ENCODE assay signal across 29 cellular contexts in the genomic region with DNA sequence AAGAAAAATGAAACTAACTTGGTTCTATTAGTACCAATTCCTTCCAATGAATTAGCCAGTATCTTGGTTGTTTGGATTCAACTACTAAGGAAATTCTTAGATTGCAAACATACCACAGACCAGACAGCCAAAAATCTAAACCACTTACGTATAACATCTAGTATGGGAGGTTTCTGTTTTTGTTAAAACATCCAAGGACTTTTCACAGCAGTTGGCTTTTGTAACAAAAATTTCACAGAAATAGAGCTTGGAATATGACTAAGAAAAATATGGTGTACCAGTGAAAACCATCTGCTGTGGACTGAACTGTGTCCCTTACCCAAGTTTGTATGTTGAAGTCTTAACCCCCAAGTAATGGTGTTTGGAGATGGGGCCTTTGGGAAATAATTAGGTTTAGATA.
"Had no signal": no experiment of that assay in that cellular context is flagged by ENCODE, and none has a peak within 500 bp of the region (broad histone marks: within the 10 kb centered on the region; RNA-seq: fewer than 3 reads in every experiment).

No MANE protein-coding gene starts in this region.

- H3K9me3 ChIP-seq: ascending aorta, MG63, SJSA1, SK-N-SH had no signal

- H3K4me1 ChIP-seq: ascending aorta, SJSA1 had no signal

- H3K4me2 ChIP-seq: SK-N-SH had no signal

- H3K9ac ChIP-seq: SK-N-SH had no signal

- H3K4me3 ChIP-seq: ascending aorta, MG63, SJSA1 had no signal

- DNase-seq: activated CD4-positive, alpha-beta T cell treated with anti-CD3 and anti-CD28 coated beads, Interleukin-2, amount 10 ng/mL, durations not matched to agents 24 days and 14 days; activated CD4-positive, alpha-beta T cell treated with anti-CD3 and anti-CD28 coated beads, Interleukin-2, amount 50 U/mL, for 4 hours; activated CD8-positive, alpha-beta T cell treated with anti-CD3 and anti-CD28 coated beads for 36 hours; activated effector memory CD4-positive, alpha-beta T cell treated with anti-CD3 and anti-CD28 coated beads, Interleukin-2, amount 50 U/mL, for 16 hours; activated naive CD4-positive, alpha-beta T cell; activated naive CD4-positive, alpha-beta T cell treated with anti-CD3 and anti-CD28 coated beads, Interleukin-2, amount 50 U/mL, for 16 hours; activated naive CD8-positive, alpha-beta T cell treated with anti-CD3 and anti-CD28 coated beads for 36 hours; activated T-cell treated with anti-CD3 and anti-CD28 coated beads, Interleukin-2, amount 50 U/mL, for 1 hour; activated T-cell treated with anti-CD3 and anti-CD28 coated beads, Interleukin-2, amount 50 U/mL, for 72 hours; amniotic stem cell; brain microvascular endothelial cell; central memory CD4-positive, alpha-beta T cell; Kasumi-1; KG1; MG63; NCI-H1048; NCI-H1105 treated with DMSO at 0.1 percent for 48 hours; NCI-H1436; NCI-H1694; NCI-H1930; NCI-H2081 treated with DMSO at 0.1 percent for 48 hours; NCI-H345; NCI-H524 treated with DMSO at 0.1 percent for 48 hours; SHP77 treated with DMSO at 0.1 percent for 48 hours; SK-N-SH had no signal

- H3K27me3 ChIP-seq: ascending aorta, brain microvascular endothelial cell, MG63, SJSA1 had no signal

- H3K36me3 ChIP-seq: ascending aorta, brain microvascular endothelial cell, MG63, SJSA1 had no signal

- ATAC-seq: activated CD8-positive, alpha-beta T cell treated with anti-CD3 and anti-CD28 coated beads for 36 hours; activated T-cell treated with anti-CD3 and anti-CD28 coated beads, Interleukin-2, amount 50 U/mL, for 72 hours; activated T-helper 17 cell treated with anti-CD3 and anti-CD28 coated beads, Interleukin-2, amount 50 U/mL, for 72 hours; Panc1 had no signal

- H3K27ac ChIP-seq: ascending aorta, brain microvascular endothelial cell, SJSA1 had no signal
